Comparison of ENCODE assay signal across 25 cellular contexts in the genomic region with DNA sequence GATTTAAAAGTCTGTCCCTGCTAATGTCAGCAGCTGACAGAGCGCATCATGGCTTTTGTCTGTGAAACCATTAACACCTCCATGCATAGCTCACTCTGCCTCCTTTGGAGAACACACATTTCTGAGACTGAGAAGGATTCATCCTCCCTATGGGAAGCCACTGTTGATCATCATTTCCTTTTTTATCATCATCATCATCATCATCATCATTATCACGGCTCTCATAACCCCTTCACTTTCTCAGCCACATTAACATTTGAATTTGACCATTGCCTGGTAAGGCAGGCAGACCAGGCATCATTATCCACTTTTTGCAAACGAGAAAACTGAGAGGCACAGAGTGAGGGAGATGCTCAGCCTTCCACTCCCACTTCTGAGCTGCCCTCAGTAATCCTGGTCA.
DNase-seq lines count a peak whose midpoint lies in the region; ATAC-seq, FAIRE-seq and TF ChIP-seq lines count a peak whose summit lies in the region.
"Had no signal": no experiment of that assay in that cellular context is flagged by ENCODE, and none has a peak within 500 bp of the region (broad histone marks: within the 10 kb centered on the region; RNA-seq: fewer than 3 reads in every experiment).

No MANE protein-coding gene starts in this region.

- ATAC-seq in HepG2 (no peak), right lobe of liver (no peak), T-helper 17 cell (no peak), HG02970 (IDR thresholded peaks at IDR 0.05; ENCODE audit: low FRiP score, unreplicated experiment) (no peak)
- ATAC-seq: GM12878 had no signal

- TF ChIP-seq POLR2A in HepG2 (IDR thresholded peaks at IDR 0.05; ENCODE audit: insufficient read depth in 1 of 2, low read depth in 2 of 2, low read length in 2 of 2) (no peak), right lobe of liver (IDR thresholded peaks at IDR 0.05) (no peak)

- no peak overlapping the region for H3K27ac ChIP-seq in HepG2 (ENCODE audit: extremely low read length, insufficient read depth, low read length)
- H3K27ac ChIP-seq in right lobe of liver: no peak overlapping the region
- H3K27ac ChIP-seq: 22Rv1; BLaER1 treated with 17β-estradiol and CSF1 and Interleukin-3, amounts not matched to agents 10 nM and 100 nM; GM23248 had no signal

- TF ChIP-seq EP300 in HepG2 (IDR thresholded peaks at IDR 0.05; ENCODE audit: low read depth in 2 of 2, low read length in 2 of 2) (no peak), HepG2 (CRISPR knock-in tag; IDR thresholded peaks at IDR 0.05; ENCODE audit: borderline replicate concordance) (no peak)

- peaks cover 3% of the 10 kb centered on the region for H3K4me1 Mint-ChIP-seq in T-helper 17 cell
- H3K4me1 Mint-ChIP-seq: CD14-positive monocyte had no signal

- H3K79me2 ChIP-seq in HepG2 (ENCODE audit: insufficient read depth, low read length): no peaks in the 10 kb centered on the region

- BruUV-seq in HepG2 (replicated peaks; lab: Mats Ljungman, UMichigan): no TSS peak

- no peak overlapping the region for H3K4me2 ChIP-seq in HepG2 (ENCODE audit: low read depth, low read length)
- H3K4me2 ChIP-seq: BLaER1 treated with 17β-estradiol and CSF1 and Interleukin-3, amounts not matched to agents 10 nM and 100 nM had no signal

- H3K9ac ChIP-seq in HepG2 (ENCODE audit: insufficient read depth, low read depth, low read length): no peak overlapping the region
- H3K9ac ChIP-seq: BLaER1 treated with 17β-estradiol and CSF1 and Interleukin-3, amounts not matched to agents 10 nM and 100 nM; GM23248 had no signal

- no peak overlapping the region for H2AFZ ChIP-seq in HepG2 (ENCODE audit: low read length)
- H2AFZ ChIP-seq: GM23248 had no signal

- POLR2A ChIA-PET in HepG2 (lab: Yijun Ruan, JAX): no interaction called here

- in situ Hi-C loops in HepG2 (cut with HindIII; ENCODE audit: extremely low pct_ligation_motif_present, low pct_unique_long_range_greater_than_20kb): no loop called here

- H3K27me3 ChIP-seq in HepG2 (ENCODE audit: control insufficient read depth in 1 of 2, insufficient read depth in 2 of 2, low read length in 2 of 2): no peaks in the 10 kb centered on the region
- H3K27me3 ChIP-seq in right lobe of liver: no peaks in the 10 kb centered on the region
- H3K27me3 ChIP-seq: BE2C; BLaER1 treated with 17β-estradiol and CSF1 and Interleukin-3, amounts not matched to agents 10 nM and 100 nM had no signal

- H3K36me3 ChIP-seq in HepG2 (replicated peaks in 1 of 2; ENCODE audit: control insufficient read depth in 1 of 2, insufficient read depth in 2 of 2, low read length in 2 of 2): peaks cover 0 to 3% of the 10 kb centered on the region in 2 experiments; a peak in 2 of 5 replicates
- H3K36me3 ChIP-seq in right lobe of liver: no peaks in the 10 kb centered on the region
- H3K36me3 ChIP-seq: BE2C had no signal

- whole genome bisulfite sequencing in HepG2 (ENCODE audit: low lambda C conversion rate): 82% methylated on average over 3 of the region's 3 CpGs
- 74% methylated on average over 3 of the region's 3 CpGs for WGBS in right lobe of liver (ENCODE audit: insufficient coverage, low coverage, low lambda C conversion rate, missing lambda C conversion rate)

- peak overlapping the region; percentile 58 for H3K4me3 Mint-ChIP-seq in T-helper 17 cell
- H3K4me3 Mint-ChIP-seq: CD14-positive monocyte; CD4-positive, alpha-beta T cell; CD8-positive, alpha-beta memory T cell had no signal

- H3K9me3 ChIP-seq in HepG2 (ENCODE audit: low read length) (no peaks in the 10 kb centered on the region), right lobe of liver (no peaks in the 10 kb centered on the region), T-helper 17 cell (ENCODE audit: control insufficient read depth, low read length, poor library complexity, severe bottlenecking) (no peaks in the 10 kb centered on the region)
- H3K9me3 ChIP-seq: BE2C had no signal

- intact Hi-C loops in HepG2 (cut with micrococcal nuclease; ENCODE audit: unreplicated experiment) (no loop called here), right lobe of liver (cut with DNase I) (no loop called here)

- H4K20me1 ChIP-seq in HepG2 (ENCODE audit: insufficient read depth, low read length): no peaks in the 10 kb centered on the region
- H4K20me1 ChIP-seq: BLaER1 treated with 17β-estradiol and CSF1 and Interleukin-3, amounts not matched to agents 10 nM and 100 nM had no signal

- no peak for DNase-seq in HepG2 (ENCODE audit: low spot score)
- no peak for DNase-seq in right lobe of liver
- DNase-seq in T-helper 17 cell: no peak
- DNase-seq in urothelium cell line (ENCODE audit: low spot score): no peak
- DNase-seq in NCI-H2107 treated with DMSO at 0.1 percent for 48 hours (lab: John Stamatoyannopoulos, UW; ENCODE audit: unreplicated experiment): no peak
- DNase-seq: BE2C; CD4-positive, alpha-beta T cell; CD8-positive, alpha-beta memory T cell; DMS 273 treated with DMSO at 0.1 percent for 48 hours; DMS79; EL; GDM1; GM23248; H7; HCEC 1CT had no signal

- no peak for TF ChIP-seq RAD21 in HepG2 (CRISPR knock-in tag; IDR thresholded peaks at IDR 0.05)

- no peak for FAIRE-seq in HepG2 (lab: Jason Lieb, UNC)
- peak; percentile 5 for FAIRE-seq in urothelium cell line (lab: Jason Lieb, UNC)
- FAIRE-seq: A204.1, D721Med, GM12878, GM18507, GM19239, H1 had no signal

- no peaks in the 10 kb centered on the region for H3K4me1 ChIP-seq in HepG2 (ENCODE audit: insufficient read depth, low read length)
- no peaks in the 10 kb centered on the region for H3K4me1 ChIP-seq in right lobe of liver
- H3K4me1 ChIP-seq: BE2C had no signal

- peak overlapping the region; percentile 47 for H3K27ac Mint-ChIP-seq in T-helper 17 cell
- H3K27ac Mint-ChIP-seq: CD14-positive monocyte; CD4-positive, alpha-beta T cell had no signal

- peaks cover 17% of the 10 kb centered on the region for H3K36me3 Mint-ChIP-seq in T-helper 17 cell (ENCODE audit: low read depth)

- no peaks in the 10 kb centered on the region for H3K27me3 Mint-ChIP-seq in T-helper 17 cell
- H3K27me3 Mint-ChIP-seq: CD4-positive, alpha-beta T cell; CD8-positive, alpha-beta memory T cell had no signal

- TF ChIP-seq CTCF in HepG2 (CRISPR knock-in tag; IDR thresholded peaks at IDR 0.05): no peak
- TF ChIP-seq CTCF in right lobe of liver (IDR thresholded peaks at IDR 0.05): no peak

- no peak overlapping the region for H3K4me3 ChIP-seq in HepG2 (replicated peaks in 1 of 3; ENCODE audit: insufficient read depth in 1 of 3, low read depth in 2 of 3, low read length in 3 of 3)
- no peak overlapping the region for H3K4me3 ChIP-seq in right lobe of liver
- H3K4me3 ChIP-seq: BLaER1 treated with 17β-estradiol and CSF1 and Interleukin-3, amounts not matched to agents 10 nM and 100 nM; GM12878; GM23248 had no signal

- CTCF ChIA-PET in HepG2 (lab: Yijun Ruan, JAX; ENCODE audit: low intra/inter-chr PET ratio, low total read pairs): no interaction called here

TF ChIP-seq in HepG2, 621 proteins besides CTCF, POLR2A, EP300 and RAD21:
- TF ChIP-seq NFKB2 (CRISPR knock-in tag; IDR thresholded peaks at IDR 0.05; ENCODE audit: borderline replicate concordance): no peak
- TF ChIP-seq, protein P1, sequence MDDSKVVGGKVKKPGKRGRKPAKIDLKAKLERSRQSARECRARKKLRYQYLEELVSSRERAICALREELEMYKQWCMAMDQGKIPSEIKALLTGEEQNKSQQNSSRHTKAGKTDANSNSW (CRISPR knock-in tag; IDR thresholded peaks at IDR 0.05; ENCODE audit: borderline replicate concordance): no peak
- TF ChIP-seq TBX2 (CRISPR knock-in tag; IDR thresholded peaks at IDR 0.05; ENCODE audit: borderline replicate concordance): no peak
- TF ChIP-seq SNAPC4 (CRISPR knock-in tag; IDR thresholded peaks at IDR 0.05): no peak
- peak; percentile 76 for TF ChIP-seq CREB1 (IDR thresholded peaks at IDR 0.05)
- TF ChIP-seq CREB1 (CRISPR knock-in tag; IDR thresholded peaks at IDR 0.05): no peak
TF ChIP-seq in HepG2: peak in this region for 1.
